In genomic region chr6:158143700-158144099, GRCh38 we compare ENCODE assay signal across 9 cellular contexts. TPM values are rescaled to one million over a fixed set of nuclear protein-coding genes. Genes with fewer than 3 reads are reported as not detected.
DNase-seq lines count a peak whose midpoint lies in the region; ATAC-seq and TF ChIP-seq lines count a peak whose summit lies in the region.
"Had no signal": no experiment of that assay in that cellular context is flagged by ENCODE, and none has a peak within 500 bp of the region (broad histone marks: within the 10 kb centered on the region; RNA-seq: fewer than 3 reads in every experiment).

No MANE protein-coding gene starts in this region.

- H3K27me3 ChIP-seq in foreskin keratinocyte, result no peaks in the 10 kb centered on the region

- TF ChIP-seq CTCF in AG09319 (IDR thresholded peaks at IDR 0.05; ENCODE audit: low read depth, low read length) (peak; percentile 20), GM20000 (IDR thresholded peaks at IDR 0.05; ENCODE audit: extremely low read depth, missing control alignments) (peak; percentile 16), foreskin keratinocyte (conservative IDR thresholded peaks at IDR 0.05) (peak; percentile 62)

- no peak overlapping the region for H3K4me3 Mint-ChIP-seq in activated T-cell treated with anti-CD3 and anti-CD28 coated beads, Interleukin-2, amount 50 U/mL, for 24 hours

- ATAC-seq in foreskin keratinocyte, result no peak
- no peak for ATAC-seq in HG02970 (IDR thresholded peaks at IDR 0.05; ENCODE audit: low FRiP score, unreplicated experiment)
- ATAC-seq in GM19395 (IDR thresholded peaks at IDR 0.05; ENCODE audit: unreplicated experiment), result no peak
- no peak for ATAC-seq in GM18502 (IDR thresholded peaks at IDR 0.05; ENCODE audit: poor library complexity, unreplicated experiment)

- peaks cover 41% of the 10 kb centered on the region for H3K36me3 Mint-ChIP-seq in activated T-cell treated with anti-CD3 and anti-CD28 coated beads, Interleukin-2, amount 50 U/mL, for 24 hours (ENCODE audit: low read depth)

- no peak for DNase-seq in AG09319 (ENCODE audit: extremely low read depth, low read depth)
- DNase-seq in GM20000 (ENCODE audit: low spot score), result peak; percentile 13
- DNase-seq in RPMI8226, result peak; percentile 29
- no peak for DNase-seq in foreskin keratinocyte
- DNase-seq in activated T-cell treated with anti-CD3 and anti-CD28 coated beads, Interleukin-2, amount 50 U/mL, for 24 hours, result no peak

- H3K27ac Mint-ChIP-seq in activated T-cell treated with anti-CD3 and anti-CD28 coated beads, Interleukin-2, amount 50 U/mL, for 24 hours, result no peak overlapping the region

- peak overlapping the region; percentile 28 for H3K27ac ChIP-seq in foreskin keratinocyte
- H3K27ac ChIP-seq: thoracic aorta had no signal

- H3K27me3 Mint-ChIP-seq in activated T-cell treated with anti-CD3 and anti-CD28 coated beads, Interleukin-2, amount 50 U/mL, for 24 hours, result no peaks in the 10 kb centered on the region

- no peaks in the 10 kb centered on the region for H3K4me1 ChIP-seq in foreskin keratinocyte

- H3K9me3 Mint-ChIP-seq in activated T-cell treated with anti-CD3 and anti-CD28 coated beads, Interleukin-2, amount 50 U/mL, for 24 hours, result no peaks in the 10 kb centered on the region

- no peaks in the 10 kb centered on the region for H3K4me1 Mint-ChIP-seq in activated T-cell treated with anti-CD3 and anti-CD28 coated beads, Interleukin-2, amount 50 U/mL, for 24 hours (ENCODE audit: low read depth)

RNA-seq across cellular contexts. Expression of gene SERAC1, which starts 24.4 kb away (rescaled TPM):
- 5.3 and 5.8 TPM in 2 replicates for total RNA-seq in foreskin keratinocyte
- polyA plus RNA-seq in foreskin keratinocyte, result 2.3 and 2.6 TPM in 2 replicates

RNA-seq across cellular contexts. Expression of gene GTF2H5, which starts 24.4 kb away (rescaled TPM):
- total RNA-seq in foreskin keratinocyte, result 24.8 and 28.1 TPM in 2 replicates
- polyA plus RNA-seq in foreskin keratinocyte, result 42.1 and 42.7 TPM in 2 replicates

Comparison
In these comparisons a context has a peak if more than half of its experiments do, and no peak if none do; other contexts are left out.
1. DNase-seq: peak in GM20000 (single experiment) and RPMI8226 (single experiment); none in AG09319 (single experiment), foreskin keratinocyte (0 of 2) and activated T-cell treated with anti-CD3 and anti-CD28 coated beads, Interleukin-2, amount 50 U/mL, for 24 hours (single experiment).
2. Peak in every context shown above with its lines, with median percentiles within 50 percentile points of each other: CTCF ChIP-seq.